In genomic region chr13:38755792-38756191, GRCh38 we compare ENCODE assay signal across 18 cellular contexts.
"Had no signal": no experiment of that assay in that cellular context is flagged by ENCODE, and none has a peak within 500 bp of the region (broad histone marks: within the 10 kb centered on the region; RNA-seq: fewer than 3 reads in every experiment).

No MANE protein-coding gene starts in this region.

- H3K27me3 ChIP-seq: brain microvascular endothelial cell, neutrophil, upper lobe of left lung had no signal

- H3K4me3 Mint-ChIP-seq: activated naive CD8-positive, alpha-beta T cell treated with anti-CD3 and anti-CD28 coated beads, Interleukin-2, amount 10 ng/mL, durations not matched to agents 7 days and 5 days; central memory CD8-positive, alpha-beta T cell; naive thymus-derived CD8-positive, alpha-beta T cell; stimulated activated naive CD8-positive, alpha-beta T cell treated with anti-CD3 and anti-CD28 coated beads, Interleukin-15, Interleukin-2, amounts not matched to agents 100 ng/mL and 50 ng/mL, for 24 hours had no signal

- H3K36me3 Mint-ChIP-seq: activated naive CD8-positive, alpha-beta T cell treated with anti-CD3 and anti-CD28 coated beads, Interleukin-2, amount 10 ng/mL, durations not matched to agents 7 days and 5 days had no signal

- H3K4me1 Mint-ChIP-seq: activated naive CD8-positive, alpha-beta T cell treated with anti-CD3 and anti-CD28 coated beads, Interleukin-2, amount 10 ng/mL, durations not matched to agents 7 days and 5 days; central memory CD8-positive, alpha-beta T cell; naive thymus-derived CD8-positive, alpha-beta T cell had no signal

- H3K9me3 Mint-ChIP-seq: activated naive CD8-positive, alpha-beta T cell treated with anti-CD3 and anti-CD28 coated beads, Interleukin-2, amount 10 ng/mL, durations not matched to agents 7 days and 5 days; central memory CD8-positive, alpha-beta T cell; naive thymus-derived CD8-positive, alpha-beta T cell; stimulated activated naive CD8-positive, alpha-beta T cell treated with anti-CD3 and anti-CD28 coated beads, Interleukin-15, Interleukin-2, amounts not matched to agents 100 ng/mL and 50 ng/mL, for 24 hours had no signal

- H3K27me3 Mint-ChIP-seq: central memory CD8-positive, alpha-beta T cell had no signal

- ATAC-seq: activated CD4-positive, CD25-positive, alpha-beta regulatory T cell treated with anti-CD3 and anti-CD28 coated beads, Interleukin-2, amount 50 U/mL, for 24 hours; left lung; mucosa of descending colon; naive thymus-derived CD8-positive, alpha-beta T cell had no signal

- H3K9me3 ChIP-seq: left lung, mucosa of descending colon, neutrophil, upper lobe of left lung had no signal

- H3K4me3 ChIP-seq: coronary artery, left lung, mucosa of descending colon, skin epidermis, upper lobe of left lung had no signal

- H3K27ac ChIP-seq: brain microvascular endothelial cell, coronary artery, left lung, neutrophil, skin epidermis, upper lobe of left lung had no signal

- H3K4me1 ChIP-seq: left lung, upper lobe of left lung had no signal

- H3K27ac Mint-ChIP-seq: activated naive CD8-positive, alpha-beta T cell treated with anti-CD3 and anti-CD28 coated beads, Interleukin-2, amount 10 ng/mL, durations not matched to agents 7 days and 5 days; naive thymus-derived CD8-positive, alpha-beta T cell; stimulated activated naive CD8-positive, alpha-beta T cell treated with anti-CD3 and anti-CD28 coated beads, Interleukin-15, Interleukin-2, amounts not matched to agents 100 ng/mL and 50 ng/mL, for 24 hours had no signal

- H3K36me3 ChIP-seq: brain microvascular endothelial cell, left lung, neutrophil, upper lobe of left lung had no signal

- DNase-seq: activated CD4-positive, alpha-beta T cell treated with anti-CD3 and anti-CD28 coated beads, Interleukin-2, amount 50 U/mL, for 1 hour; activated CD8-positive, alpha-beta memory T cell treated with anti-CD3 and anti-CD28 coated beads for 24 hours; activated naive CD8-positive, alpha-beta T cell treated with anti-CD3 and anti-CD28 coated beads, Interleukin-2, amount 10 ng/mL, durations not matched to agents 7 days and 5 days; brain microvascular endothelial cell; foreskin fibroblast; hypothalamus; kidney; left lung; mucosa of descending colon; naive thymus-derived CD8-positive, alpha-beta T cell; T1000; upper lobe of left lung had no signal
